Comparison of ENCODE assay signal across 1 cellular context in the genomic region with DNA sequence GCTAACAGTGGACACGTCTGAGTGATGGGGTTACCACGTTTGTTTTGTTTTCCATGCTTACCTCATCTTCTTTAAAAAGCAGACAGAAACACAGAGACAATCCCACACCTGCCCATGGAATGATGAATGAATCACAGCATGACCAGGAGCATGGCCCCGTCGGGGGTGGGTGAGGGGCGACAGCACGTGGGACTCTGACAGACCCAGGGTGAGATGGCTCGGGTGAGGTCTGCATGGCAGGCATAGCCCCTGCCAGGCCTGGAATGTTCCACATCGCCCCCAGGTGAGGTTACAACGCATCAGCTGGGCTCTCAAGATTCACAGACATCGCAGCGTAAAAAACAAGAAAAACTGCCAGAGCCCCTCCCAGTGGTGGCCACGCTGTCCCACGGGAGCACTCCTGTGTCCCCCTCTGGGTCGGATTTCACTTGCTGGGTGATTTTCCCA.
A peak's percentile ranks its signal among the peaks of the same experiment; 100 is the strongest.
TF ChIP-seq lines count a peak whose summit lies in the region.

No MANE protein-coding gene starts in this region.

TF ChIP-seq in A549, 52 proteins besides CTCF, POLR2A, EP300 and RAD21:
- TF ChIP-seq MYC (IDR thresholded peaks at IDR 0.05; ENCODE audit: borderline replicate concordance, low read length) (0 out of 2 replicates have a peak, but pooled peaks have one; percentile 47), MAX (IDR thresholded peaks at IDR 0.05) (peak; percentile 74), FOSL2 (IDR thresholded peaks at IDR 0.05) (no peak), FOSL2 (CRISPR knock-in tag; IDR thresholded peaks at IDR 0.05) (peak; percentile 45), POLR2AphosphoS2 (conservative IDR thresholded peaks at IDR 0.05; ENCODE audit: low read length) (peak; percentile 56), TFCP2L1 (CRISPR knock-in tag; IDR thresholded peaks at IDR 0.05) (no peak)
TF ChIP-seq in A549: peak in this region for 4.
